10 cellular contexts compared by ENCODE assay signal in the genomic region with DNA sequence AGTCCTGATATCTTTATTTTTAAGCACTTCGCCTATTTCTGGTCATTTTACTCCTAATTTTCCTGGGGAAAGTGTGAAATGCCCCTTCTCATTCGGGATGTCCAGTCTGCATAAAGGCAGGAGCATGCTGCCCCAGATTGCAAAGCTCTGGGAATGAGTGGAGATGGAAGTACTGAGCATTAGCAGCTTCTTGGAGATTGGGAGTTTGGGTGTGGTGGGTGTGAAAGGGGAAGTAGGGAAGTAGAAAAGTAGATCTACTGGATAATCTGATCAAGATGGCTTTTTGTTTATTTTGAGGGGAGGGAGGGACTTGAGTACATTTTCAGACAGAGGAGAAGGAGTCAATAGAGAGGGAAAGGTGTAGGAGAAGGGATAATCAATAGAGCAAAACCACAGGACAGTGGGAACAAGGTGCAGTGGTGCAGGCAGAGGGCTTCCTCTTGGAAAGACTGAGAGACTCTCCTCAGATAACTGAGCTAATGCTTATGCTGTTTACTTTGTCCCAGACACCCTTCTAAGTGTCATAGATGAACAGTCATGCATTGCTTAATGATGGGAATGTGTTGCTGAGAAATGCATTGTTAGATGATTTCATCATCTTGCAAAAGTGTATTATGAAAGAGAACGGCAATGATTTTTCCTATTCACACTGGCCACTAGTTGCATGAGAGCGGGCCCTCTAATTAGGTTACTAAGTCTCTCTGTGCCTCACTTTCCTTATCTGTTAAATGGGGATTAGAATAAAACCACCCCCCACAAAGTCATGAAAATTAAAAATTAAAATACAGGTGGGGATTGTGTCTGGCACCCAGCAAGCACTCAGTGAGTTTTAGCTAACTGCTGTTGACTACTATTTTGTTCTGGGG. TPM values are rescaled to one million over a fixed set of nuclear protein-coding genes. Genes with fewer than 3 reads are reported as not detected.
A peak's percentile ranks its signal among the peaks of the same experiment; 100 is the strongest.
DNase-seq lines count a peak whose midpoint lies in the region; ATAC-seq, FAIRE-seq and TF ChIP-seq lines count a peak whose summit lies in the region.
"Had no signal": no experiment of that assay in that cellular context is flagged by ENCODE, and none has a peak within 500 bp of the region (broad histone marks: within the 10 kb centered on the region; RNA-seq: fewer than 3 reads in every experiment).

No MANE protein-coding gene starts in this region.

- H3K9me3 ChIP-seq in breast epithelium (no peaks in the 10 kb centered on the region), keratinocyte (ENCODE audit: control insufficient read depth, low read depth, low read length) (no peaks in the 10 kb centered on the region)
- H3K9me3 ChIP-seq: BE2C had no signal

- H3K4me3 ChIP-seq in breast epithelium: no peak overlapping the region
- no peak overlapping the region for H3K4me3 ChIP-seq in astrocyte of the cerebellum (ENCODE audit: low read depth, low read length)
- H3K4me3 ChIP-seq in keratinocyte (ENCODE audit: control insufficient read depth in 2 of 3, extremely low read depth in 1 of 3, insufficient read depth in 2 of 3, low read depth in 1 of 3, low read length in 3 of 3): no peak overlapping the region

- H3K27me3 ChIP-seq in breast epithelium (no peaks in the 10 kb centered on the region), keratinocyte (ENCODE audit: control insufficient read depth, extremely low read depth, insufficient read depth, low read length) (no peaks in the 10 kb centered on the region)
- H3K27me3 ChIP-seq: BE2C had no signal

- in situ Hi-C loops in astrocyte of the cerebellum (cut with HindIII; ENCODE audit: low sequenced_read_pairs): no loop called here

- intact Hi-C loops in MCF 10A (cut with micrococcal nuclease) (loop anchor here (2.0 kb wide), 2 partner anchors 32 to 40 kb away; no protein-coding TSS in a partner anchor), breast epithelium (cut with DNase I; ENCODE audit: low total_unique reads) (no loop called here)

- DNase-seq in MCF 10A (ENCODE audit: unreplicated experiment) (peak; percentile 94), breast epithelium (ENCODE audit: low spot score in 2 of 2) (no peak), astrocyte of the cerebellum (ENCODE audit: low read depth) (peak; percentile 72), keratinocyte (ENCODE audit: low read depth, low spot score) (peak; percentile 73), NCI-H774 (lab: John Stamatoyannopoulos, UW) (no peak)
- DNase-seq in effector CD4-positive, alpha-beta T cell: no peak
- no peak for DNase-seq in activated T-cell treated with anti-CD3 and anti-CD28 coated beads, Interleukin-2, amount 50 U/mL, for 4 hours
- no peak for DNase-seq in stimulated activated naive CD4-positive, alpha-beta T cell (lab: John Stamatoyannopoulos, UW)
- DNase-seq: BE2C had no signal

- peak overlapping the region in 1 of 2 donors; percentile 49 for H3K27ac ChIP-seq in breast epithelium
- peak overlapping the region; percentile 96 for H3K27ac ChIP-seq in keratinocyte (ENCODE audit: control insufficient read depth, insufficient read depth, low read length)

- H3K79me2 ChIP-seq in keratinocyte (ENCODE audit: control insufficient read depth, insufficient read depth, low read length): peaks cover 85% of the 10 kb centered on the region

- H4K20me1 ChIP-seq in keratinocyte (ENCODE audit: control insufficient read depth, extremely low read depth, insufficient read depth, low read length): no peaks in the 10 kb centered on the region

- peak overlapping the region; percentile 24 for H3K4me2 ChIP-seq in keratinocyte (ENCODE audit: control insufficient read depth, extremely low read depth, insufficient read depth, low read depth, low read length)

- peak overlapping the region; percentile 81 for H3K27ac Mint-ChIP-seq in MCF 10A (ENCODE audit: low read depth, unreplicated experiment)
- H3K27ac Mint-ChIP-seq: brain had no signal

- POLR2A ChIA-PET in MCF 10A (lab: Yijun Ruan, JAX): interaction anchor here (0.5 to 6.2 kb wide), 29 partner anchors 9 to 1749 kb away, joined by 3 to 43 read pairs (median 4); a partner anchor contains a TSS

- H3K4me3 Mint-ChIP-seq in MCF 10A (ENCODE audit: unreplicated experiment): no peak overlapping the region
- no peak overlapping the region for H3K4me3 Mint-ChIP-seq in activated T-cell treated with anti-CD3 and anti-CD28 coated beads, Interleukin-2, amount 50 U/mL, for 4 hours
- H3K4me3 Mint-ChIP-seq: brain had no signal

- H3K9ac ChIP-seq in keratinocyte (ENCODE audit: control insufficient read depth, extremely low read depth, insufficient read depth, low read length): peak overlapping the region; percentile 63

- H3K27me3 Mint-ChIP-seq in MCF 10A (ENCODE audit: insufficient read depth, unreplicated experiment): no peaks in the 10 kb centered on the region
- no peaks in the 10 kb centered on the region for H3K27me3 Mint-ChIP-seq in activated T-cell treated with anti-CD3 and anti-CD28 coated beads, Interleukin-2, amount 50 U/mL, for 4 hours (ENCODE audit: low read depth)
- H3K27me3 Mint-ChIP-seq: brain had no signal

- dilution Hi-C loops in keratinocyte (cut with MboI; ENCODE audit: extremely low pct_ligation_motif_present, low sequenced_read_pairs): no loop called here

- TF ChIP-seq POLR2A in breast epithelium (IDR thresholded peaks at IDR 0.05): no peak

- BruUV-seq in MCF 10A (replicated peaks; lab: Mats Ljungman, UMichigan): TSS peak; percentile 96

- H3K9me1 ChIP-seq in keratinocyte (ENCODE audit: control insufficient read depth, extremely low read depth, insufficient read depth, low read length): peaks cover 6% of the 10 kb centered on the region

- peaks cover 33% of the 10 kb centered on the region for H3K4me1 Mint-ChIP-seq in MCF 10A (ENCODE audit: insufficient read depth, unreplicated experiment)
- no peaks in the 10 kb centered on the region for H3K4me1 Mint-ChIP-seq in activated T-cell treated with anti-CD3 and anti-CD28 coated beads, Interleukin-2, amount 50 U/mL, for 4 hours (ENCODE audit: low read depth)

- TF ChIP-seq CTCF in MCF 10A (IDR thresholded peaks at IDR 0.05; ENCODE audit: unreplicated experiment): peak; percentile 23
- TF ChIP-seq CTCF in breast epithelium (IDR thresholded peaks at IDR 0.05): no peak
- TF ChIP-seq CTCF in astrocyte of the cerebellum (IDR thresholded peaks at IDR 0.05; ENCODE audit: low read depth, low read length, missing control alignments): no peak
- peak in 2 of 3 experiments; percentile 19 to 26 for TF ChIP-seq CTCF in keratinocyte (optimal IDR thresholded peaks at IDR 0.05 in 1 of 3, IDR thresholded peaks at IDR 0.05 in 1 of 3, conservative IDR thresholded peaks at IDR 0.05 in 1 of 3; ENCODE audit: extremely low read depth in 1 of 3, insufficient read depth in 2 of 3, low read length in 3 of 3)

- H3K36me3 ChIP-seq in breast epithelium (no peaks in the 10 kb centered on the region), keratinocyte (ENCODE audit: control insufficient read depth in 2 of 2, extremely low read depth in 1 of 2, insufficient read depth in 2 of 2, low read length in 2 of 2) (peaks cover 20 to 50% of the 10 kb centered on the region in 2 experiments)
- H3K36me3 ChIP-seq: BE2C had no signal

- no peak for ATAC-seq in activated T-cell treated with anti-CD3 and anti-CD28 coated beads, Interleukin-2, amount 50 U/mL, for 4 hours

- CTCF ChIA-PET in MCF 10A (lab: Yijun Ruan, JAX): interaction anchor here (0.5 to 3.5 kb wide), 12 partner anchors 9 to 108 kb away, joined by 3 to 14 read pairs (median 3); no protein-coding TSS in a partner anchor

- peak; percentile 87 for FAIRE-seq in keratinocyte (lab: Jason Lieb, UNC)

- no peaks in the 10 kb centered on the region for H3K4me1 ChIP-seq in breast epithelium
- peaks cover 47% of the 10 kb centered on the region for H3K4me1 ChIP-seq in keratinocyte (ENCODE audit: control insufficient read depth, extremely low read depth, insufficient read depth, low read length)
- H3K4me1 ChIP-seq: BE2C had no signal

- no peaks in the 10 kb centered on the region for H3K9me3 Mint-ChIP-seq in MCF 10A (ENCODE audit: unreplicated experiment)
- no peaks in the 10 kb centered on the region for H3K9me3 Mint-ChIP-seq in activated T-cell treated with anti-CD3 and anti-CD28 coated beads, Interleukin-2, amount 50 U/mL, for 4 hours

- no peak overlapping the region for H2AFZ ChIP-seq in keratinocyte (ENCODE audit: control insufficient read depth, low read length)

- peaks cover 82% of the 10 kb centered on the region for H3K36me3 Mint-ChIP-seq in MCF 10A (ENCODE audit: insufficient read depth, unreplicated experiment)
- H3K36me3 Mint-ChIP-seq in activated T-cell treated with anti-CD3 and anti-CD28 coated beads, Interleukin-2, amount 50 U/mL, for 4 hours (ENCODE audit: insufficient read depth): no peaks in the 10 kb centered on the region

RNA-seq across cellular contexts. Expression of a gene that starts 45.5 kb away (rescaled TPM):
- total RNA-seq in MCF 10A (2022) (89.8 and 109 TPM in 2 replicates), breast epithelium (10 to 100 TPM; 53.1 to 94.4 (median 65.0) TPM)
- 74.2 to 150 TPM (median 108 TPM) in 3 replicates for polyA plus RNA-seq in keratinocyte
- 155 TPM for polyA plus RNA-seq in keratinocyte (2011; ENCODE audit: low read depth)
- polyA plus RNA-seq in keratinocyte (2011; cell fraction: cytosol; rRNA removed): 50.9 and 92.7 TPM in 2 replicates
- polyA plus RNA-seq in keratinocyte (2011; cell fraction: nucleus; rRNA removed): 274 and 308 TPM in 2 replicates
- 82.5 and 87.2 TPM in 2 replicates for polyA plus RNA-seq in keratinocyte (2012; ENCODE audit: low replicate concordance)
- polyA minus RNA-seq in keratinocyte: 123 to 447 TPM (median 330 TPM) in 3 replicates
- 83.3 TPM for polyA minus RNA-seq in keratinocyte (2011; cell fraction: cytosol; rRNA and poly(A)+ RNA removed)
- polyA minus RNA-seq in keratinocyte (2011; cell fraction: nucleus; rRNA and poly(A)+ RNA removed): 519 and 1,062 TPM in 2 replicates
- under 1 TPM; 0.66 to 0.82 (median 0.76) TPM for total RNA-seq in activated T-cell treated with anti-CD3 and anti-CD28 coated beads, Interleukin-2, amount 50 U/mL, for 4 hours

Comparison
In these comparisons a context has a peak if more than half of its experiments do, and no peak if none do; other contexts are left out.
1. DNase-seq: peak in MCF 10A (single experiment), astrocyte of the cerebellum (single experiment) and keratinocyte (single experiment); none in breast epithelium (0 of 2), effector CD4-positive, alpha-beta T cell (single experiment), activated T-cell treated with anti-CD3 and anti-CD28 coated beads, Interleukin-2, amount 50 U/mL, for 4 hours (single experiment), stimulated activated naive CD4-positive, alpha-beta T cell (0 of 6) and NCI-H774 (single experiment).
2. CTCF ChIP-seq: peak in MCF 10A (single experiment) and keratinocyte (2 of 3); none in breast epithelium (0 of 3) and astrocyte of the cerebellum (single experiment).
3. RNA of a gene that starts 45.5 kb away (total RNA-seq): 89.8 to 109 TPM in MCF 10A and 53.1 to 94.4 TPM in breast epithelium; 0.66 to 0.82 TPM in activated T-cell treated with anti-CD3 and anti-CD28 coated beads, Interleukin-2, amount 50 U/mL, for 4 hours; every median in the first group is over 10 times any median in the second.